Comparison of ENCODE assay signal across 38 cellular contexts in genomic region chr2:105563000-105563719, GRCh38.
"Had no signal": no experiment of that assay in that cellular context is flagged by ENCODE, and none has a peak within 500 bp of the region (broad histone marks: within the 10 kb centered on the region; RNA-seq: fewer than 3 reads in every experiment).

No MANE protein-coding gene starts in this region.

- H3K27me3 ChIP-seq: adrenal gland, body of pancreas had no signal

- FAIRE-seq: colon, endometrium, endothelial cell of umbilical vein had no signal

- H3K4me3 ChIP-seq: adrenal gland, body of pancreas, esophagus squamous epithelium, heart left ventricle had no signal

- H3K4me1 ChIP-seq: body of pancreas had no signal

- H3K9me3 ChIP-seq: adrenal gland, body of pancreas, esophagus squamous epithelium, heart left ventricle had no signal

- ATAC-seq: activated CD4-positive, alpha-beta T cell treated with anti-CD3 and anti-CD28 coated beads for 36 hours; activated CD8-positive, alpha-beta memory T cell treated with anti-CD3 and anti-CD28 coated beads, Interleukin-2, amount 10 ng/mL, durations not matched to agents 7 days and 5 days; activated CD8-positive, alpha-beta T cell treated with anti-CD3 and anti-CD28 coated beads, Interleukin-2, amount 10 ng/mL, durations not matched to agents 7 days and 5 days; activated naive CD8-positive, alpha-beta T cell treated with anti-CD3 and anti-CD28 coated beads, Interleukin-2, amount 50 U/mL, for 24 hours; body of pancreas; effector memory CD8-positive, alpha-beta T cell; heart left ventricle; T-helper 17 cell had no signal

- H3K4me3 Mint-ChIP-seq: activated CD4-positive, alpha-beta memory T cell treated with anti-CD3 and anti-CD28 coated beads for 36 hours; activated CD4-positive, alpha-beta T cell treated with anti-CD3 and anti-CD28 coated beads for 36 hours; activated CD4-positive, alpha-beta T cell treated with anti-CD3 and anti-CD28 coated beads, Interleukin-2, amount 10 ng/mL, durations not matched to agents 24 days and 14 days; activated CD8-positive, alpha-beta memory T cell treated with anti-CD3 and anti-CD28 coated beads, Interleukin-2, amount 10 ng/mL, durations not matched to agents 7 days and 5 days; activated CD8-positive, alpha-beta T cell treated with anti-CD3 and anti-CD28 coated beads, Interleukin-2, amount 10 ng/mL, durations not matched to agents 7 days and 5 days; activated naive CD4-positive, alpha-beta T cell treated with anti-CD3 and anti-CD28 coated beads, Interleukin-2, amount 50 U/mL, for 24 hours; activated naive CD8-positive, alpha-beta T cell treated with anti-CD3 and anti-CD28 coated beads for 36 hours; activated naive CD8-positive, alpha-beta T cell treated with anti-CD3 and anti-CD28 coated beads, Interleukin-2, amount 50 U/mL, for 24 hours; activated T-helper 1 cell treated with anti-CD3 and anti-CD28 coated beads, Interleukin-12 subunit alpha, Interleukin-12 subunit beta, Interleukin-2, Interleukin-4 antibody, amounts not matched to agents 30 ng/mL and 10 ng/mL and 1 ng/mL, durations not matched to agents 14 hours and 24 hours and 36 hours; effector memory CD8-positive, alpha-beta T cell; T-helper 17 cell; T-helper 2 cell treated with Interferon-gamma antibody and Interleukin-4, amounts not matched to agents 5 μg/mL and 100 μg/mL, for 36 hours had no signal

- H3K9me3 Mint-ChIP-seq: activated CD4-positive, alpha-beta memory T cell treated with anti-CD3 and anti-CD28 coated beads for 36 hours; activated CD4-positive, alpha-beta T cell treated with anti-CD3 and anti-CD28 coated beads, Interleukin-2, amount 10 ng/mL, durations not matched to agents 24 days and 14 days; activated naive CD4-positive, alpha-beta T cell treated with anti-CD3 and anti-CD28 coated beads, Interleukin-2, amount 50 U/mL, for 24 hours; activated naive CD8-positive, alpha-beta T cell treated with anti-CD3 and anti-CD28 coated beads for 36 hours; activated naive CD8-positive, alpha-beta T cell treated with anti-CD3 and anti-CD28 coated beads, Interleukin-2, amount 50 U/mL, for 24 hours; activated T-helper 1 cell treated with anti-CD3 and anti-CD28 coated beads, Interleukin-12 subunit alpha, Interleukin-12 subunit beta, Interleukin-2, Interleukin-4 antibody, amounts not matched to agents 30 ng/mL and 10 ng/mL and 1 ng/mL, durations not matched to agents 14 hours and 24 hours and 36 hours; activated T-helper 2 cell treated with anti-CD3 and anti-CD28 coated beads, Interferon-gamma antibody, Interleukin-2, Interleukin-4, amounts not matched to agents 10 μg/mL and 5 μg/mL and 100 μg/mL, durations not matched to agents 14 hours and 24 hours and 36 hours; effector memory CD8-positive, alpha-beta T cell; T-helper 2 cell treated with Interferon-gamma antibody and Interleukin-4, amounts not matched to agents 5 μg/mL and 100 μg/mL, for 36 hours had no signal

- H3K27ac Mint-ChIP-seq: activated CD4-positive, alpha-beta memory T cell treated with anti-CD3 and anti-CD28 coated beads for 36 hours; activated CD4-positive, alpha-beta T cell treated with anti-CD3 and anti-CD28 coated beads for 36 hours; activated CD4-positive, alpha-beta T cell treated with anti-CD3 and anti-CD28 coated beads, Interleukin-2, amount 10 ng/mL, durations not matched to agents 24 days and 14 days; activated CD8-positive, alpha-beta memory T cell treated with anti-CD3 and anti-CD28 coated beads, Interleukin-2, amount 10 ng/mL, durations not matched to agents 7 days and 5 days; activated CD8-positive, alpha-beta T cell treated with anti-CD3 and anti-CD28 coated beads, Interleukin-2, amount 10 ng/mL, durations not matched to agents 7 days and 5 days; activated naive CD4-positive, alpha-beta T cell treated with anti-CD3 and anti-CD28 coated beads, Interleukin-2, amount 50 U/mL, for 24 hours; activated naive CD8-positive, alpha-beta T cell treated with anti-CD3 and anti-CD28 coated beads for 36 hours; activated naive CD8-positive, alpha-beta T cell treated with anti-CD3 and anti-CD28 coated beads, Interleukin-2, amount 50 U/mL, for 24 hours; activated T-helper 1 cell treated with anti-CD3 and anti-CD28 coated beads, Interleukin-12 subunit alpha, Interleukin-12 subunit beta, Interleukin-2, Interleukin-4 antibody, amounts not matched to agents 30 ng/mL and 10 ng/mL and 1 ng/mL, durations not matched to agents 14 hours and 24 hours and 36 hours; activated T-helper 2 cell treated with anti-CD3 and anti-CD28 coated beads, Interferon-gamma antibody, Interleukin-2, Interleukin-4, amounts not matched to agents 10 μg/mL and 5 μg/mL and 100 μg/mL, durations not matched to agents 14 hours and 24 hours and 36 hours; effector memory CD8-positive, alpha-beta T cell; T-helper 17 cell; T-helper 2 cell treated with Interferon-gamma antibody and Interleukin-4, amounts not matched to agents 5 μg/mL and 100 μg/mL, for 36 hours had no signal

- DNase-seq: activated CD4-positive, alpha-beta memory T cell treated with anti-CD3 and anti-CD28 coated beads for 36 hours; activated CD4-positive, alpha-beta T cell treated with anti-CD3 and anti-CD28 coated beads for 36 hours; activated CD4-positive, alpha-beta T cell treated with anti-CD3 and anti-CD28 coated beads, Interleukin-2, amount 10 ng/mL, durations not matched to agents 24 days and 14 days; activated CD4-positive, CD25-positive, alpha-beta regulatory T cell; activated CD4-positive, CD25-positive, alpha-beta regulatory T cell treated with anti-CD3 and anti-CD28 coated beads, Interleukin-2, amount 50 U/mL, for 72 hours; activated CD8-positive, alpha-beta memory T cell treated with anti-CD3 and anti-CD28 coated beads, Interleukin-2, amount 10 ng/mL, durations not matched to agents 7 days and 5 days; activated CD8-positive, alpha-beta memory T cell treated with anti-CD3 and anti-CD28 coated beads, Interleukin-2, amount 50 U/mL, for 4 hours; activated CD8-positive, alpha-beta T cell treated with anti-CD3 and anti-CD28 coated beads, Interleukin-2, amount 10 ng/mL, durations not matched to agents 7 days and 5 days; activated gamma-delta T cell treated with Interleukin-2 at 50 U/mL for 16 hours; activated naive CD4-positive, alpha-beta T cell treated with Interleukin-2 at 50 U/mL for 16 hours; activated naive CD8-positive, alpha-beta T cell treated with anti-CD3 and anti-CD28 coated beads for 36 hours; activated naive CD8-positive, alpha-beta T cell treated with anti-CD3 and anti-CD28 coated beads, Interleukin-2, amount 50 U/mL, for 24 hours; activated T-cell treated with anti-CD3 and anti-CD28 coated beads, Interleukin-2, amount 50 U/mL, for 1 hour; activated T-cell treated with anti-CD3 and anti-CD28 coated beads, Interleukin-2, amount 50 U/mL, for 48 hours; amygdala; aorta; body of pancreas; caudate nucleus; cortex of kidney; dermis blood vessel endothelial cell; effector CD4-positive, alpha-beta T cell; effector memory CD8-positive, alpha-beta T cell; esophagus squamous epithelium; foreskin melanocyte; heart left ventricle; T-helper 1 cell; T-helper 17 cell; T1000; WERI-Rb-1 had no signal

- H3K4me1 Mint-ChIP-seq: activated CD4-positive, alpha-beta T cell treated with anti-CD3 and anti-CD28 coated beads for 36 hours; activated CD8-positive, alpha-beta memory T cell treated with anti-CD3 and anti-CD28 coated beads, Interleukin-2, amount 10 ng/mL, durations not matched to agents 7 days and 5 days had no signal

- H3K27ac ChIP-seq: adrenal gland, body of pancreas, epithelial cell of prostate, esophagus squamous epithelium, heart left ventricle, WERI-Rb-1 had no signal

- H3K36me3 ChIP-seq: adrenal gland, esophagus squamous epithelium, heart left ventricle, WERI-Rb-1 had no signal

- H3K36me3 Mint-ChIP-seq: activated CD4-positive, alpha-beta memory T cell treated with anti-CD3 and anti-CD28 coated beads for 36 hours; activated CD8-positive, alpha-beta memory T cell treated with anti-CD3 and anti-CD28 coated beads, Interleukin-2, amount 10 ng/mL, durations not matched to agents 7 days and 5 days; activated naive CD4-positive, alpha-beta T cell treated with anti-CD3 and anti-CD28 coated beads, Interleukin-2, amount 50 U/mL, for 24 hours; activated naive CD8-positive, alpha-beta T cell treated with anti-CD3 and anti-CD28 coated beads for 36 hours had no signal
